8 cellular contexts compared by ENCODE assay signal in the genomic region with DNA sequence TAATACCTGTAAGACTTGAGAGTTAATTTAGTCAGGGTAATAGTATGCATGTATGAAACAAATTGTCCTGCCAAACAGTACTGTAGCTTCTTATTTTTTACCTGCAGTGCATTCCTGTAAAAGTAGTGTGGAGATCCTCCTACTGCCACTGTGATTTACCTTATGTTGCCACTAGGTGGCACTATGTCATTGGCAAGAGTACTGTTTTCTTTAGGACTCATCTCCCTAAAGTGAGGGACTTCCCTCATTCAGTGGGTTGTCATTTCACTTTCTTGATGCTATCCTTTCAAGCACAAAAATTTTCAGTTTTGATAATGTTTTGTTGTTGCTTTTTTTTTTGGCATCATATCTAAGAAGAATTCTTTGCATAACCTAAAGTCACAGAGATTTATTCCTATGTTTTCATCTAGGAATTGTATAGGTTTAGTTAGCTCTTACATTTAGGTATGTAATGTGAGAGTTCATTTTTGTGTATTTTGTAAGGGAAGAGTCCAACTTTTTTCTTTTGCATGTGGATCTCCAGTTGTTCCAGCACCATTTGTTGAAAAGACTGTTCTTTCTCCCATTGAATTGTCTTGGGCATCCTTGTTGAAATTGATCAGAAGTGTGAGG.
A peak's percentile ranks its signal among the peaks of the same experiment; 100 is the strongest.
DNase-seq lines count a peak whose midpoint lies in the region; ATAC-seq and TF ChIP-seq lines count a peak whose summit lies in the region.

No MANE protein-coding gene starts in this region.

- TF ChIP-seq CTCF in DND-41 (IDR thresholded peaks at IDR 0.05; ENCODE audit: borderline replicate concordance, extremely low read depth, low read length, poor library complexity, severe bottlenecking) (peak; percentile 77), KMS-11 (conservative IDR thresholded peaks at IDR 0.05; ENCODE audit: low read depth, low read length) (peak; percentile 83), heart right ventricle (IDR thresholded peaks at IDR 0.05) (peak; percentile 63 to 91 (median 82))

- peak; percentile 62 for DNase-seq in DND-41
- peak; percentile 80 for DNase-seq in RKO (ENCODE audit: low spot score)
- no peak for DNase-seq in activated naive CD8-positive, alpha-beta T cell treated with anti-CD3 and anti-CD28 coated beads, Interleukin-2, amount 10 ng/mL, durations not matched to agents 7 days and 5 days
- DNase-seq in heart right ventricle: peak in 1 of 2 donors; percentile 67
- no peak for DNase-seq in sciatic nerve (ENCODE audit: low spot score)

- peak; percentile 92 for ATAC-seq in DND-41 (ENCODE audit: insufficient read depth, low read depth)
- peak; percentile 66 for ATAC-seq in GM21515 (IDR thresholded peaks at IDR 0.05; ENCODE audit: unreplicated experiment)
- ATAC-seq in activated naive CD8-positive, alpha-beta T cell treated with anti-CD3 and anti-CD28 coated beads, Interleukin-2, amount 10 ng/mL, durations not matched to agents 7 days and 5 days (ENCODE audit: low read depth): peak; percentile 78
- peak; percentile 54 to 83 (median 76) for ATAC-seq in heart right ventricle
- ATAC-seq in sciatic nerve: peak; percentile 88
- ATAC-seq in HG03457 (IDR thresholded peaks at IDR 0.05; ENCODE audit: unreplicated experiment): no peak

- no peaks in the 10 kb centered on the region for H3K36me3 ChIP-seq in DND-41 (ENCODE audit: insufficient read depth, low read length)
- no peaks in the 10 kb centered on the region for H3K36me3 ChIP-seq in KMS-11 (ENCODE audit: insufficient read depth)
- peaks cover 0 to 14% (median 5%) of the 10 kb centered on the region in 9 donors for H3K36me3 ChIP-seq in heart right ventricle

- POLR2A ChIA-PET in activated naive CD8-positive, alpha-beta T cell treated with anti-CD3 and anti-CD28 coated beads, Interleukin-2, amount 10 ng/mL, durations not matched to agents 7 days and 5 days (lab: Charles Lee): no interaction called here

- H3K4me1 ChIP-seq in DND-41 (ENCODE audit: insufficient read depth, low read length) (peaks cover 2% of the 10 kb centered on the region; the same call in 1 of the 2 replicates), KMS-11 (ENCODE audit: low read depth, poor library complexity, severe bottlenecking) (peaks cover 3% of the 10 kb centered on the region), heart right ventricle (peaks cover 0 to 76% (median 51%) of the 10 kb centered on the region in 9 donors)

- H3K4me3 Mint-ChIP-seq in activated naive CD8-positive, alpha-beta T cell treated with anti-CD3 and anti-CD28 coated beads, Interleukin-2, amount 10 ng/mL, durations not matched to agents 7 days and 5 days: no peak overlapping the region

- H3K27me3 Mint-ChIP-seq in activated naive CD8-positive, alpha-beta T cell treated with anti-CD3 and anti-CD28 coated beads, Interleukin-2, amount 10 ng/mL, durations not matched to agents 7 days and 5 days: no peaks in the 10 kb centered on the region

- no peak overlapping the region for H3K4me3 ChIP-seq in DND-41 (ENCODE audit: low read depth in 1 of 2, low read length in 2 of 2)
- H3K4me3 ChIP-seq in KMS-11 (IDR thresholded peaks at IDR 0.05; ENCODE audit: insufficient read depth, low read depth, low read length): no peak overlapping the region
- no peak overlapping the region for H3K4me3 ChIP-seq in heart right ventricle

- H3K27me3 ChIP-seq in DND-41 (ENCODE audit: insufficient read depth, low read length, poor library complexity) (no peaks in the 10 kb centered on the region), KMS-11 (ENCODE audit: insufficient read depth, low read depth) (no peaks in the 10 kb centered on the region), heart right ventricle (no peaks in the 10 kb centered on the region)

- H2AFZ ChIP-seq in DND-41 (ENCODE audit: low read depth, low read length): no peak overlapping the region
- no peak overlapping the region for H2AFZ ChIP-seq in KMS-11 (ENCODE audit: low read depth)

- intact Hi-C loops in heart right ventricle (cut with DNase I): loop anchor here in 6 of 10 donors (5.0 to 10.0 kb wide), 7 partner anchors 69 to 349 kb away; no protein-coding TSS in a partner anchor
- intact Hi-C loops in sciatic nerve (cut with DNase I): no loop called here

- no peak overlapping the region for H3K27ac Mint-ChIP-seq in activated naive CD8-positive, alpha-beta T cell treated with anti-CD3 and anti-CD28 coated beads, Interleukin-2, amount 10 ng/mL, durations not matched to agents 7 days and 5 days

- peaks cover 10% of the 10 kb centered on the region for H3K36me3 Mint-ChIP-seq in activated naive CD8-positive, alpha-beta T cell treated with anti-CD3 and anti-CD28 coated beads, Interleukin-2, amount 10 ng/mL, durations not matched to agents 7 days and 5 days

- H4K20me1 ChIP-seq in DND-41 (ENCODE audit: insufficient read depth, low read length): peaks cover 3% of the 10 kb centered on the region; the same call in 1 of the 2 replicates
- H4K20me1 ChIP-seq in KMS-11 (ENCODE audit: insufficient read depth): no peaks in the 10 kb centered on the region

- H3K9ac ChIP-seq in DND-41 (ENCODE audit: low read depth, low read length): no peak overlapping the region
- H3K9ac ChIP-seq in KMS-11: no peak overlapping the region

- peaks cover 40% of the 10 kb centered on the region for H3K4me1 Mint-ChIP-seq in activated naive CD8-positive, alpha-beta T cell treated with anti-CD3 and anti-CD28 coated beads, Interleukin-2, amount 10 ng/mL, durations not matched to agents 7 days and 5 days

- H3K9me3 Mint-ChIP-seq in activated naive CD8-positive, alpha-beta T cell treated with anti-CD3 and anti-CD28 coated beads, Interleukin-2, amount 10 ng/mL, durations not matched to agents 7 days and 5 days: no peaks in the 10 kb centered on the region

- H3K79me2 ChIP-seq in DND-41 (ENCODE audit: insufficient read depth, low read length): 0 out of 2 replicates have a peak, but pooled peaks cover 2% of the 10 kb centered on the region
- H3K79me2 ChIP-seq in KMS-11 (ENCODE audit: insufficient read depth, low read depth): no peaks in the 10 kb centered on the region

- H3K27ac ChIP-seq in DND-41 (ENCODE audit: low read length) (no peak overlapping the region), KMS-11 (no peak overlapping the region), heart right ventricle (peak overlapping the region in 1 of 10 donors; percentile 0)

- H3K4me2 ChIP-seq in DND-41 (ENCODE audit: insufficient read depth, low read length) (no peak overlapping the region), KMS-11 (no peak overlapping the region)

- H3K9me3 ChIP-seq in DND-41 (ENCODE audit: insufficient read depth, low read length, severe bottlenecking) (no peaks in the 10 kb centered on the region), heart right ventricle (no peaks in the 10 kb centered on the region)

Comparison
In these comparisons a context has a peak if more than half of its experiments do, and no peak if none do; other contexts are left out.
1. DNase-seq: peak in DND-41 (single experiment) and RKO (single experiment); none in activated naive CD8-positive, alpha-beta T cell treated with anti-CD3 and anti-CD28 coated beads, Interleukin-2, amount 10 ng/mL, durations not matched to agents 7 days and 5 days (single experiment) and sciatic nerve (single experiment).
2. Peak in every context shown above with its lines, with median percentiles within 50 percentile points of each other: CTCF ChIP-seq.